23 cellular contexts compared by ENCODE assay signal in the genomic region with DNA sequence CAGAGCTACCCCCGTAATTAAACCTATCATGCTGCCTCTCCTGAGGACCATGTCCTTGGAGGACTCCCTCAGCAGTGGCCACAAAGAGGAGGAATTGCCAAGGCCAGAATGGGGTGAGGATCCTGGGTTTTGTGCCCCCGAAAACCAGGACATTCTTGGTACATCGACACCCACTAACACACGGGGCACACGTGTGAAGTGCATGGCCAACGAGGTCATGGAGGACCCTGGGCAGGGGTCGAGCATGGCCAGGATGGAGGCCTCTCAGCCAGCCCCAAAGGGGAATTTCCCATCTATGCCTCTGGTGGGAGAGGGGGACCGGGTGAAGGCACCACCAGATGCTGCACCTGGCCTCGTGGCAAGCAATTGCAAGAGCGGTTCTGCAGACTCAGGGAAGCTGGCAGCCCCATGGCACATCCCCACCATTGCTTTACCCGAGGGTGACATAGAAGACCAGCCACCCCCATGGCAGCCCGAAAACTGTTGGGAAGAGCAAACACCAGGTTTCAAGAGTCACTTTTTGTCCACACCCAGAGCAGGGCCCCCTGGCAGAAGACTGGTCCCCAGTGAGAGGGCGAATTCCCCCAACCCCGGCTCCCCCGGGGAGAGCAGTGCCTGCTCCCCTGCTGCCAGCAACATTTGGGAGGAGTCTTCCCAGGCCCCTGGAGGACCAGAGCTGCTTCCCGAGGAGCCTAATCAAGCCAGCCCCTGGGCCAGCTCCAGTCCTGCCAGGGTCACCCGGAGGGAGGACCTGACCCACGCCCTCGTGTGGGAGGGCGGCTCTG. TPM values are rescaled to one million over a fixed set of nuclear protein-coding genes. Genes with fewer than 3 reads are reported as not detected.
"Had no signal": no experiment of that assay in that cellular context is flagged by ENCODE, and none has a peak within 500 bp of the region (broad histone marks: within the 10 kb centered on the region; RNA-seq: fewer than 3 reads in every experiment).

No MANE protein-coding gene starts in this region.

- ATAC-seq: T-helper 17 cell had no signal

- H3K4me1 ChIP-seq: adrenal gland had no signal

- H3K36me3 Mint-ChIP-seq: activated CD4-positive, alpha-beta memory T cell treated with anti-CD3 and anti-CD28 coated beads for 36 hours; activated naive CD8-positive, alpha-beta T cell treated with anti-CD3 and anti-CD28 coated beads, Interleukin-2, amount 10 ng/mL, durations not matched to agents 7 days and 5 days had no signal

- H3K4me1 Mint-ChIP-seq: activated CD4-positive, alpha-beta T cell treated with anti-CD3 and anti-CD28 coated beads, Interleukin-2, amount 10 ng/mL, durations not matched to agents 7 days and 5 days had no signal

- H3K27ac Mint-ChIP-seq: activated CD4-positive, alpha-beta memory T cell treated with anti-CD3 and anti-CD28 coated beads for 36 hours; activated CD4-positive, alpha-beta T cell treated with anti-CD3 and anti-CD28 coated beads, Interleukin-2, amount 10 ng/mL, durations not matched to agents 7 days and 5 days; T-helper 17 cell had no signal

- H3K4me3 ChIP-seq: adrenal gland had no signal

- H3K27me3 Mint-ChIP-seq: activated CD4-positive, alpha-beta memory T cell treated with anti-CD3 and anti-CD28 coated beads for 36 hours had no signal

- H3K27ac ChIP-seq: adrenal gland, RWPE1, VCaP had no signal

- DNase-seq: activated CD4-positive, alpha-beta memory T cell treated with anti-CD3 and anti-CD28 coated beads for 36 hours; activated CD4-positive, alpha-beta T cell treated with anti-CD3 and anti-CD28 coated beads, Interleukin-2, amount 10 ng/mL, durations not matched to agents 7 days and 5 days; activated CD4-positive, CD25-positive, alpha-beta regulatory T cell; activated CD8-positive, alpha-beta memory T cell treated with anti-CD3 and anti-CD28 coated beads, Interleukin-2, amount 50 U/mL, for 4 hours; activated naive CD4-positive, alpha-beta T cell treated with anti-CD3 and anti-CD28 coated beads, Interleukin-2, amount 50 U/mL, for 16 hours; activated naive CD8-positive, alpha-beta T cell treated with anti-CD3 and anti-CD28 coated beads, Interleukin-2, amount 10 ng/mL, durations not matched to agents 7 days and 5 days; activated T-cell treated with anti-CD3 and anti-CD28 coated beads, Interleukin-2, amount 50 U/mL, for 1 hour; anterior cingulate cortex; caudate nucleus; IMR-90; KBM-7; NCI-H1048; NCI-H2029; NCI-H510A treated with DMSO at 0.1 percent for 48 hours; NK-92 treated with Interleukin-12 subunit alpha and Interleukin-12 subunit beta, amount 100 ng/mL, for 24 hours; SHP77 treated with DMSO at 0.1 percent for 48 hours; T-helper 17 cell; T-helper 9 cell had no signal

- H3K9me3 ChIP-seq: adrenal gland had no signal

- H3K9me3 Mint-ChIP-seq: activated CD4-positive, alpha-beta memory T cell treated with anti-CD3 and anti-CD28 coated beads for 36 hours; activated CD4-positive, alpha-beta T cell treated with anti-CD3 and anti-CD28 coated beads, Interleukin-2, amount 10 ng/mL, durations not matched to agents 7 days and 5 days; activated naive CD8-positive, alpha-beta T cell treated with anti-CD3 and anti-CD28 coated beads, Interleukin-2, amount 10 ng/mL, durations not matched to agents 7 days and 5 days had no signal

- H3K36me3 ChIP-seq: adrenal gland had no signal

- H3K27me3 ChIP-seq: adrenal gland had no signal

- H3K4me3 Mint-ChIP-seq: activated CD4-positive, alpha-beta memory T cell treated with anti-CD3 and anti-CD28 coated beads for 36 hours; activated CD4-positive, alpha-beta T cell treated with anti-CD3 and anti-CD28 coated beads, Interleukin-2, amount 10 ng/mL, durations not matched to agents 7 days and 5 days; activated naive CD8-positive, alpha-beta T cell treated with anti-CD3 and anti-CD28 coated beads, Interleukin-2, amount 10 ng/mL, durations not matched to agents 7 days and 5 days; T-helper 17 cell had no signal

RNA-seq across cellular contexts. Expression of gene C10orf71, which starts 26.4 kb away (rescaled TPM):
- total RNA-seq: activated CD4-positive, alpha-beta memory T cell treated with anti-CD3 and anti-CD28 coated beads for 36 hours; activated CD4-positive, alpha-beta T cell treated with anti-CD3 and anti-CD28 coated beads, Interleukin-2, amount 10 ng/mL, durations not matched to agents 7 days and 5 days; activated CD8-positive, alpha-beta memory T cell treated with anti-CD3 and anti-CD28 coated beads for 36 hours; activated naive CD8-positive, alpha-beta T cell treated with anti-CD3 and anti-CD28 coated beads, Interleukin-2, amount 10 ng/mL, durations not matched to agents 7 days and 5 days; IMR-90; SK-MEL-5; T-helper 17 cell had no signal
- polyA plus RNA-seq: IMR-90 had no signal
